In genomic region chr7:12431886-12432285, GRCh38 we compare ENCODE assay signal across 1 cellular context.
TF ChIP-seq lines count a peak whose summit lies in the region.

No MANE protein-coding gene starts in this region.

TF ChIP-seq in GM23338, 12 proteins besides CTCF, POLR2A, EP300 and RAD21 (continued from another document):
- TF ChIP-seq, protein P1, sequence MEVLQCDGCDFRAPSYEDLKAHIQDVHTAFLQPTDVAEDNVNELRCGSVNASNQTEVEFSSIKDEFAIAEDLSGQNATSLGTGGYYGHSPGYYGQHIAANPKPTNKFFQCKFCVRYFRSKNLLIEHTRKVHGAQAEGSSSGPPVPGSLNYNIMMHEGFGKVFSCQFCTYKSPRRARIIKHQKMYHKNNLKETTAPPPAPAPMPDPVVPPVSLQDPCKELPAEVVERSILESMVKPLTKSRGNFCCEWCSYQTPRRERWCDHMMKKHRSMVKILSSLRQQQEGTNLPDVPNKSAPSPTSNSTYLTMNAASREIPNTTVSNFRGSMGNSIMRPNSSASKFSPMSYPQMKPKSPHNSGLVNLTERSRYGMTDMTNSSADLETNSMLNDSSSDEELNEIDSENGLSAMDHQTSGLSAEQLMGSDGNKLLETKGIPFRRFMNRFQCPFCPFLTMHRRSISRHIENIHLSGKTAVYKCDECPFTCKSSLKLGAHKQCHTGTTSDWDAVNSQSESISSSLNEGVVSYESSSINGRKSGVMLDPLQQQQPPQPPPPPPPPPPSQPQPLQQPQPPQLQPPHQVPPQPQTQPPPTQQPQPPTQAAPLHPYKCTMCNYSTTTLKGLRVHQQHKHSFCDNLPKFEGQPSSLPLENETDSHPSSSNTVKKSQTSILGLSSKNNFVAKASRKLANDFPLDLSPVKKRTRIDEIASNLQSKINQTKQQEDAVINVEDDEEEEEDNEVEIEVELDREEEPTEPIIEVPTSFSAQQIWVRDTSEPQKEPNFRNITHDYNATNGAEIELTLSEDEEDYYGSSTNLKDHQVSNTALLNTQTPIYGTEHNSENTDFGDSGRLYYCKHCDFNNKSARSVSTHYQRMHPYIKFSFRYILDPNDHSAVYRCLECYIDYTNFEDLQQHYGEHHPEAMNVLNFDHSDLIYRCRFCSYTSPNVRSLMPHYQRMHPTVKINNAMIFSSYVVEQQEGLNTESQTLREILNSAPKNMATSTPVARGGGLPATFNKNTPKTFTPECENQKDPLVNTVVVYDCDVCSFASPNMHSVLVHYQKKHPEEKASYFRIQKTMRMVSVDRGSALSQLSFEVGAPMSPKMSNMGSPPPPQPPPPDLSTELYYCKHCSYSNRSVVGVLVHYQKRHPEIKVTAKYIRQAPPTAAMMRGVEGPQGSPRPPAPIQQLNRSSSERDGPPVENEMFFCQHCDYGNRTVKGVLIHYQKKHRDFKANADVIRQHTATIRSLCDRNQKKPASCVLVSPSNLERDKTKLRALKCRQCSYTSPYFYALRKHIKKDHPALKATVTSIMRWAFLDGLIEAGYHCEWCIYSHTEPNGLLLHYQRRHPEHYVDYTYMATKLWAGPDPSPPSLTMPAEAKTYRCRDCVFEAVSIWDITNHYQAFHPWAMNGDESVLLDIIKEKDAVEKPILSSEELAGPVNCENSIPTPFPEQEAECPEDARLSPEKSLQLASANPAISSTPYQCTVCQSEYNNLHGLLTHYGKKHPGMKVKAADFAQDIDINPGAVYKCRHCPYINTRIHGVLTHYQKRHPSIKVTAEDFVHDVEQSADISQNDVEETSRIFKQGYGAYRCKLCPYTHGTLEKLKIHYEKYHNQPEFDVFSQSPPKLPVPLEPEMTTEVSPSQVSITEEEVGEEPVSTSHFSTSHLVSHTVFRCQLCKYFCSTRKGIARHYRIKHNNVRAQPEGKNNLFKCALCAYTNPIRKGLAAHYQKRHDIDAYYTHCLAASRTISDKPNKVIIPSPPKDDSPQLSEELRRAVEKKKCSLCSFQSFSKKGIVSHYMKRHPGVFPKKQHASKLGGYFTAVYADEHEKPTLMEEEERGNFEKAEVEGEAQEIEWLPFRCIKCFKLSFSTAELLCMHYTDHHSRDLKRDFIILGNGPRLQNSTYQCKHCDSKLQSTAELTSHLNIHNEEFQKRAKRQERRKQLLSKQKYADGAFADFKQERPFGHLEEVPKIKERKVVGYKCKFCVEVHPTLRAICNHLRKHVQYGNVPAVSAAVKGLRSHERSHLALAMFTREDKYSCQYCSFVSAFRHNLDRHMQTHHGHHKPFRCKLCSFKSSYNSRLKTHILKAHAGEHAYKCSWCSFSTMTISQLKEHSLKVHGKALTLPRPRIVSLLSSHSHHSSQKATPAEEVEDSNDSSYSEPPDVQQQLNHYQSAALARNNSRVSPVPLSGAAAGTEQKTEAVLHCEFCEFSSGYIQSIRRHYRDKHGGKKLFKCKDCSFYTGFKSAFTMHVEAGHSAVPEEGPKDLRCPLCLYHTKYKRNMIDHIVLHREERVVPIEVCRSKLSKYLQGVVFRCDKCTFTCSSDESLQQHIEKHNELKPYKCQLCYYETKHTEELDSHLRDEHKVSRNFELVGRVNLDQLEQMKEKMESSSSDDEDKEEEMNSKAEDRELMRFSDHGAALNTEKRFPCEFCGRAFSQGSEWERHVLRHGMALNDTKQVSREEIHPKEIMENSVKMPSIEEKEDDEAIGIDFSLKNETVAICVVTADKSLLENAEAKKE (CRISPR knock-in tag; IDR thresholded peaks at IDR 0.05): no peak
- no peak for TF ChIP-seq POLR2AphosphoS5 (IDR thresholded peaks at IDR 0.05; ENCODE audit: low read depth)
- no peak for TF ChIP-seq ETS1 (IDR thresholded peaks at IDR 0.05)
- TF ChIP-seq JUNB (IDR thresholded peaks at IDR 0.05; ENCODE audit: unreplicated experiment): no peak
- TF ChIP-seq NANOG (IDR thresholded peaks at IDR 0.05; ENCODE audit: borderline replicate concordance): no peak
- no peak for TF ChIP-seq CREB1 (CRISPR knock-in tag; IDR thresholded peaks at IDR 0.05; ENCODE audit: low read depth)
